Comparison of ENCODE assay signal across 12 cellular contexts in the genomic region with DNA sequence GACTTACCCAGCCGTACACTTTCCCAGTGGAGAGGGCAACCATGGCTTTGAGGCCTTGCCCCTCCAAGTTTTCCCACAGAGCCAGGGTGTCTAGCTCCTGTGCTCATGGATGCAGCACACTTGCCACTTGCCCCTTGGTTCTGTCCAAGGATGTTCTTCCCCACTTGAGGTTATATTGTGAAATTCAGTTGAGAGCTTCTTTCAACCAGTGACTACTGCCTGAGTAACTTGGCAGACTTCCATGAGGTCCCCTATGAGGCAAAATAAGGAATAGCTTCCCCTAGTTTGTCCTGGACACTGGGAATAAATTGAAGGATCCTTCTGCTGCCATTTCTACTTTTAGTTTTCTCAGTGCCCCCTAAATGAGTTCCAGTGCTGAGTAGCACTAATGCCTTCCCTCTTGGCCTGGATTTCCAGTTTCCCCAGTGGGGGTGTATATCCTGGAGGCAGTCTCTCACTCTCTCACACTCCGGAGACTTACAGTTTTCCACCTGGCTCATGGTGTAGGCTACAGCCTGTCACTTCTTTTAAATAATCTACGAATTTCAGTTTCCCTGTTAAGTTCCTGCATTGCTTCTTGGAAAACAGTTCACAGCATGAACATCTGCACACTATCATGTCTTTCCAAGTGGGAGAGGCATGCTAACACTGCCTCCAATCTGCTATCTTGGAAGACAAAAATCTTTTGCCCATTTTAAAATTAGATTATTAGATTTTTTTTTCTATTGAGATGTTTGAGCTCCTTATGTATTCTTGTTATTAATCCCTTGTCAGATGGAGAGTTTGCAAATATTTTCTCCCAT. TPM values are rescaled to one million over a fixed set of nuclear protein-coding genes. Genes with fewer than 3 reads are reported as not detected.
DNase-seq lines count a peak whose midpoint lies in the region; ATAC-seq and TF ChIP-seq lines count a peak whose summit lies in the region.
"Had no signal": no experiment of that assay in that cellular context is flagged by ENCODE, and none has a peak within 500 bp of the region (broad histone marks: within the 10 kb centered on the region; RNA-seq: fewer than 3 reads in every experiment).

No MANE protein-coding gene starts in this region.

- H3K27ac ChIP-seq in esophagus muscularis mucosa (replicated peaks in 1 of 4), result peak overlapping the region; percentile 52 to 63 (median 60)
- H3K27ac ChIP-seq: BLaER1 treated with 17β-estradiol and CSF1 and Interleukin-3, amounts not matched to agents 10 nM and 100 nM had no signal

- intact Hi-C loops in esophagus muscularis mucosa (cut with DNase I), result no loop called here

- TF ChIP-seq CTCF in AG10803 (conservative IDR thresholded peaks at IDR 0.05; ENCODE audit: low read length), result 0 out of 2 replicates have a peak, but pooled peaks have one; percentile 2
- TF ChIP-seq CTCF in esophagus muscularis mucosa (IDR thresholded peaks at IDR 0.05), result no peak
- no peak for TF ChIP-seq CTCF in omental fat pad (IDR thresholded peaks at IDR 0.05)
- TF ChIP-seq CTCF in osteocyte (IDR thresholded peaks at IDR 0.05), result no peak

- H3K4me3 ChIP-seq in AG10803 (ENCODE audit: low read length) (no peak overlapping the region), esophagus muscularis mucosa (no peak overlapping the region)
- H3K4me3 ChIP-seq: BLaER1 treated with 17β-estradiol and CSF1 and Interleukin-3, amounts not matched to agents 10 nM and 100 nM had no signal

- no peaks in the 10 kb centered on the region for H3K27me3 Mint-ChIP-seq in osteocyte (ENCODE audit: unreplicated experiment)

- H3K27ac Mint-ChIP-seq in osteocyte (ENCODE audit: unreplicated experiment), result no peak overlapping the region

- peak; percentile 82 for DNase-seq in AG10803 (ENCODE audit: low read depth)
- DNase-seq in LHCN-M2 (ENCODE audit: low read depth), result peak; percentile 82
- DNase-seq in esophagus muscularis mucosa (ENCODE audit: extremely low spot score), result no peak
- DNase-seq in omental fat pad (ENCODE audit: low spot score), result no peak
- DNase-seq in iPS-NIHi7 (ENCODE audit: extremely low spot score), result no peak
- DNase-seq in Ammon's horn (ENCODE audit: low spot score), result no peak
- no peak for DNase-seq in effector CD8-positive, alpha-beta T cell (lab: John Stamatoyannopoulos, UW)
- no peak for DNase-seq in osteocyte (ENCODE audit: extremely low spot score, unreplicated experiment)
- DNase-seq: activated T-cell treated with anti-CD3 and anti-CD28 coated beads, Interleukin-2, amount 50 U/mL, for 4 hours; NCI-H1436 had no signal

- H3K4me1 ChIP-seq in esophagus muscularis mucosa, result peaks cover 0 to 21% (median 16%) of the 10 kb centered on the region in 4 donors
- H3K4me1 ChIP-seq: BLaER1 treated with 17β-estradiol and CSF1 and Interleukin-3, amounts not matched to agents 10 nM and 100 nM had no signal

- peaks cover 0 to 14% (median 7%) of the 10 kb centered on the region in 4 donors for H3K9me3 ChIP-seq in esophagus muscularis mucosa

- no peaks in the 10 kb centered on the region for H3K36me3 ChIP-seq in esophagus muscularis mucosa
- H3K36me3 ChIP-seq: BLaER1 treated with 17β-estradiol and CSF1 and Interleukin-3, amounts not matched to agents 10 nM and 100 nM had no signal

- no peak overlapping the region for H3K4me3 Mint-ChIP-seq in osteocyte (ENCODE audit: unreplicated experiment)
- H3K4me3 Mint-ChIP-seq: activated T-cell treated with anti-CD3 and anti-CD28 coated beads, Interleukin-2, amount 50 U/mL, for 4 hours had no signal

- peaks cover 23% of the 10 kb centered on the region for H3K9me3 Mint-ChIP-seq in osteocyte (ENCODE audit: unreplicated experiment)

- H3K36me3 Mint-ChIP-seq in osteocyte (ENCODE audit: unreplicated experiment), result peaks cover 3% of the 10 kb centered on the region

- TF ChIP-seq EP300 in esophagus muscularis mucosa (IDR thresholded peaks at IDR 0.05), result no peak

- H3K27me3 ChIP-seq in esophagus muscularis mucosa, result no peaks in the 10 kb centered on the region
- H3K27me3 ChIP-seq: BLaER1 treated with 17β-estradiol and CSF1 and Interleukin-3, amounts not matched to agents 10 nM and 100 nM had no signal

- H3K4me1 Mint-ChIP-seq in osteocyte (ENCODE audit: unreplicated experiment), result peaks cover 6% of the 10 kb centered on the region

- ATAC-seq in omental fat pad (ENCODE audit: low FRiP score), result peak; percentile 88
- ATAC-seq: activated T-cell treated with anti-CD3 and anti-CD28 coated beads, Interleukin-2, amount 50 U/mL, for 4 hours had no signal

- no peak for TF ChIP-seq POLR2A in esophagus muscularis mucosa (IDR thresholded peaks at IDR 0.05; ENCODE audit: low read depth)

- WGBS in esophagus muscularis mucosa, result 53% methylated on average over 3 of the region's 3 CpGs

RNA-seq across cellular contexts. Expression of gene ADH4, which starts 36.5 kb away (rescaled TPM):
- total RNA-seq in LHCN-M2 (2014; rRNA removed), result not detected in 2 replicates
- polyA plus RNA-seq in LHCN-M2 (2012), result not detected
- 1 to 10 TPM in 1 of 4 donors, under 1 TPM in 3; 0.57 to 8.0 (median 0.75) TPM for total RNA-seq in esophagus muscularis mucosa
- total RNA-seq in omental fat pad, result 1 to 10 TPM; 1.2 to 5.6 (median 3.6) TPM
- total RNA-seq in osteocyte, result not detected in 2 replicates
- polyA plus RNA-seq: neural cell had no signal

RNA-seq across cellular contexts. Expression of gene ADH6, which starts 38.5 kb away (rescaled TPM):
- total RNA-seq in LHCN-M2 (2014; rRNA removed) (not detected in 2 replicates), esophagus muscularis mucosa (not detected), omental fat pad (under 1 TPM in 3 of 4 donors, not detected in 1; 0.19 to 0.50 (median 0.36) TPM), osteocyte (not detected in 2 replicates)
- not detected for polyA plus RNA-seq in LHCN-M2 (2012)
- polyA plus RNA-seq: neural cell had no signal

Comparison
In these comparisons a context has a peak if more than half of its experiments do, and no peak if none do; other contexts are left out.
1. DNase-seq: peak in AG10803 (single experiment) and LHCN-M2 (single experiment); none in esophagus muscularis mucosa (single experiment), omental fat pad (single experiment), iPS-NIHi7 (single experiment), Ammon's horn (single experiment), effector CD8-positive, alpha-beta T cell (single experiment) and osteocyte (single experiment).